ENCODE assay signal across 28 cellular contexts in genomic region chr13:74778087-74778486, GRCh38.
"Had no signal": no experiment of that assay in that cellular context is flagged by ENCODE, and none has a peak within 500 bp of the region (broad histone marks: within the 10 kb centered on the region; RNA-seq: fewer than 3 reads in every experiment).

No MANE protein-coding gene starts in this region.

- H3K27ac ChIP-seq: colonic mucosa, coronary artery, dorsolateral prefrontal cortex, epithelial cell of prostate, esophagus muscularis mucosa, esophagus squamous epithelium, foreskin keratinocyte, gastrocnemius medialis, gastroesophageal sphincter, heart left ventricle, heart right ventricle had no signal

- H3K9me3 ChIP-seq: colonic mucosa, esophagus muscularis mucosa, esophagus squamous epithelium, gastrocnemius medialis, gastroesophageal sphincter, heart left ventricle, heart right ventricle had no signal

- H3K4me3 ChIP-seq: colonic mucosa, coronary artery, dorsolateral prefrontal cortex, esophagus muscularis mucosa, esophagus squamous epithelium, gastrocnemius medialis, gastroesophageal sphincter, heart left ventricle, heart right ventricle had no signal

- H3K27me3 ChIP-seq: colonic mucosa, dorsolateral prefrontal cortex, esophagus muscularis mucosa, esophagus squamous epithelium, foreskin keratinocyte, gastrocnemius medialis, gastroesophageal sphincter, heart left ventricle, heart right ventricle had no signal

- DNase-seq: colonic mucosa; cortex of kidney; dermis blood vessel endothelial cell; dorsolateral prefrontal cortex; effector CD4-positive, alpha-beta T cell; effector CD8-positive, alpha-beta T cell; effector memory CD4-positive, alpha-beta T cell; effector memory CD8-positive, alpha-beta T cell; endodermal cell; erythroblast; esophagus squamous epithelium; foreskin fibroblast; foreskin keratinocyte; foreskin melanocyte; gastrocnemius medialis; glutamatergic neuron; head of caudate nucleus; heart left ventricle; heart right ventricle had no signal

- H3K36me3 ChIP-seq: colonic mucosa, esophagus muscularis mucosa, esophagus squamous epithelium, gastrocnemius medialis, gastroesophageal sphincter, heart left ventricle, heart right ventricle had no signal

- H3K4me1 ChIP-seq: colonic mucosa, esophagus muscularis mucosa, esophagus squamous epithelium, foreskin keratinocyte, gastrocnemius medialis, gastroesophageal sphincter, heart left ventricle had no signal

- FAIRE-seq: colon, endometrium, endothelial cell of umbilical vein, frontal cortex had no signal

- ATAC-seq: effector memory CD8-positive, alpha-beta T cell; esophagus mucosa; foreskin keratinocyte; gastrocnemius medialis; gastroesophageal sphincter; heart left ventricle; heart right ventricle had no signal
